Comparison of ENCODE assay signal across 24 cellular contexts in the genomic region with DNA sequence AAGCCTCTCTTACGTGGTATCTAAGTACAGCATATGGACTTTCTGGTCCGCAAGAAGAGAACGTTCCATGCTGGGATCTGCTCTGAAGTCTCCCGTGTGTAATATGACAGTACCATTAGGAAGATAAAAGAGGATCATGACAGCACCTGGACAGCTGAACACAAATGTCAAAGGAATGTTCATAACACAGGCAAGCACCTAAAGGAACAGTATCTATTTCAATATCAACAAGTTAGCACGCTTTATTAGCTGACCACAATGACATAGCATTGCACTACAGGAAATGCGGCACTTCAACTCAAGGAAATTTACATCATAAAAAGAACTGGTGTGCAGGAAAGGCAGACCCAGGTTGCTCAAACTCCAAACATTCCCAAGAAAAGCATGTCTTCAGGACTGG. TPM values are rescaled to one million over a fixed set of nuclear protein-coding genes. Genes with fewer than 3 reads are reported as not detected.
DNase-seq lines count a peak whose midpoint lies in the region; ATAC-seq, FAIRE-seq and TF ChIP-seq lines count a peak whose summit lies in the region.
"Had no signal": no experiment of that assay in that cellular context is flagged by ENCODE, and none has a peak within 500 bp of the region (broad histone marks: within the 10 kb centered on the region; RNA-seq: fewer than 3 reads in every experiment).

No MANE protein-coding gene starts in this region.

- H4K5ac ChIP-seq in H1 (ENCODE audit: insufficient read length, low read depth, low read length) = no peak overlapping the region

- no peaks in the 10 kb centered on the region for H3K27me3 ChIP-seq in BLaER1 treated with 17β-estradiol and CSF1 and Interleukin-3, amounts not matched to agents 10 nM and 100 nM
- H3K27me3 ChIP-seq in GM23338 (ENCODE audit: insufficient read depth) = no peaks in the 10 kb centered on the region
- no peaks in the 10 kb centered on the region for H3K27me3 ChIP-seq in H1 (replicated peaks in 1 of 4; ENCODE audit: control insufficient read depth in 3 of 4, extremely low read depth in 1 of 4, insufficient read depth in 3 of 4, low read length in 3 of 4)
- no peaks in the 10 kb centered on the region for H3K27me3 ChIP-seq in MG63
- H3K27me3 ChIP-seq: ascending aorta, SJSA1, suprapubic skin had no signal

- H3K14ac ChIP-seq in H1 (ENCODE audit: insufficient read length) = no peak overlapping the region

- peaks cover 2% of the 10 kb centered on the region for H3K27me3 Mint-ChIP-seq in GM23338 (ENCODE audit: insufficient read depth, low read depth, poor library complexity)
- H3K27me3 Mint-ChIP-seq: activated naive CD4-positive, alpha-beta T cell treated with anti-CD3 and anti-CD28 coated beads, Interleukin-2, amount 50 U/mL, for 24 hours had no signal

- H3K4me1 Mint-ChIP-seq in GM23338 = peaks cover 18% of the 10 kb centered on the region; the same call in 2 of the 3 replicates

- H2BK5ac ChIP-seq in H1 (ENCODE audit: low read depth, low read length) = 0 out of 2 replicates have a peak overlapping the region, but pooled peaks have one; percentile 27

- no peak overlapping the region for H3K9ac ChIP-seq in BLaER1 treated with 17β-estradiol and CSF1 and Interleukin-3, amounts not matched to agents 10 nM and 100 nM
- no peak overlapping the region for H3K9ac ChIP-seq in H1 (replicated peaks in 1 of 4; ENCODE audit: extremely low read depth in 1 of 4, low read depth in 3 of 4, low read length in 3 of 4)
- H3K9ac ChIP-seq: parathyroid adenoma had no signal

- H3F3A ChIP-seq in GM23338 (replicated peaks; ENCODE audit: low read depth) = no peaks in the 10 kb centered on the region

- no peak overlapping the region for H2BK15ac ChIP-seq in H1 (ENCODE audit: low read length)

- peak overlapping the region; percentile 86 for H3K27ac Mint-ChIP-seq in GM23338
- H3K27ac Mint-ChIP-seq: activated naive CD4-positive, alpha-beta T cell treated with anti-CD3 and anti-CD28 coated beads, Interleukin-2, amount 50 U/mL, for 24 hours; natural killer cell had no signal

- no peak overlapping the region for H3K27ac ChIP-seq in BLaER1 treated with 17β-estradiol and CSF1 and Interleukin-3, amounts not matched to agents 10 nM and 100 nM
- no peak overlapping the region for H3K27ac ChIP-seq in GM23338 (ENCODE audit: low read depth)
- H3K27ac ChIP-seq in H1 (ENCODE audit: low read depth, low read length) = no peak overlapping the region
- H3K27ac ChIP-seq in substantia nigra (ENCODE audit: low read depth, low read length, poor library complexity, severe bottlenecking) = no peak overlapping the region
- H3K27ac ChIP-seq: ascending aorta, C4-2B, parathyroid adenoma, SJSA1, suprapubic skin had no signal

- H3K23me2 ChIP-seq in H1 (ENCODE audit: low read depth, low read length) = no peaks in the 10 kb centered on the region

- H4K20me1 ChIP-seq in BLaER1 treated with 17β-estradiol and CSF1 and Interleukin-3, amounts not matched to agents 10 nM and 100 nM = no peaks in the 10 kb centered on the region
- H4K20me1 ChIP-seq in GM23338 (replicated peaks; ENCODE audit: insufficient read depth) (no peaks in the 10 kb centered on the region), H1 (replicated peaks in 1 of 2; ENCODE audit: control insufficient read depth in 1 of 2, insufficient read depth in 2 of 2, low read length in 2 of 2) (no peaks in the 10 kb centered on the region)

- TF ChIP-seq POLR2A in H1 (IDR thresholded peaks at IDR 0.05; ENCODE audit: control extremely low read depth in 1 of 2, low read depth in 2 of 2, low read length in 2 of 2) = no peak

- peak overlapping the region; percentile 2; the same call in 1 of the 2 replicates for H2BK12ac ChIP-seq in H1 (ENCODE audit: low read depth, low read length)

- 0 out of 2 replicates have a peak overlapping the region, but pooled peaks have one; percentile 33 for H2AK5ac ChIP-seq in H1 (ENCODE audit: low read depth, low read length)

- POLR2A ChIA-PET in H1 (lab: Charles Lee; ENCODE audit: partially characterized antibody) (interaction anchor here (1.4 to 1.6 kb wide), 2 partner anchors 10 to 12 kb away, joined by 5 to 7 read pairs; partner anchors contain the start of genes DCLRE1A and NHLRC2), GM10248 (lab: Yijun Ruan, JAX) (no interaction called here)

- TF ChIP-seq CTCF in GM23338 (conservative IDR thresholded peaks at IDR 0.05; ENCODE audit: low read depth in 2 of 2) = no peak
- TF ChIP-seq CTCF in H1 (IDR thresholded peaks at IDR 0.05; ENCODE audit: control extremely low read depth in 1 of 3, insufficient read depth in 1 of 3, low read depth in 1 of 3, low read length in 3 of 3) = no peak
- no peak for TF ChIP-seq CTCF in GM10248 (IDR thresholded peaks at IDR 0.05; ENCODE audit: control extremely low read depth, extremely low read depth, low read depth, missing control alignments)

- H3K9me3 ChIP-seq in BLaER1 treated with 17β-estradiol and CSF1 and Interleukin-3, amounts not matched to agents 10 nM and 100 nM (replicated peaks in 1 of 11) = no peaks in the 10 kb centered on the region
- H3K9me3 ChIP-seq in H1 (ENCODE audit: insufficient read depth in 2 of 2, low read depth in 1 of 2, low read length in 1 of 2) (no peaks in the 10 kb centered on the region), MG63 (no peaks in the 10 kb centered on the region)
- H3K9me3 ChIP-seq: ascending aorta, SJSA1, suprapubic skin had no signal

- no peak overlapping the region for H4K8ac ChIP-seq in H1 (ENCODE audit: extremely low read depth, insufficient read depth, low read length)

- no peak overlapping the region for H2BK20ac ChIP-seq in H1 (ENCODE audit: low read length)

- peaks cover 20% of the 10 kb centered on the region; the same call in 2 of the 3 replicates for H3K36me3 Mint-ChIP-seq in GM23338 (ENCODE audit: low read depth)
- H3K36me3 Mint-ChIP-seq: natural killer cell had no signal

- H3K79me2 ChIP-seq in GM23338 (replicated peaks; ENCODE audit: insufficient read depth) = no peaks in the 10 kb centered on the region
- no peaks in the 10 kb centered on the region for H3K79me2 ChIP-seq in H1 (ENCODE audit: control insufficient read depth in 1 of 2, insufficient read depth in 2 of 2, low read length in 2 of 2)
- H3K79me2 ChIP-seq: parathyroid adenoma had no signal

- 85% methylated on average over 6 of the region's 6 CpGs; no CpG with 5 or more reads in 1 of the 2 experiments for WGBS in H1 (ENCODE audit: extremely low coverage in 1 of 2, insufficient coverage in 1 of 2, insufficient read length in 1 of 2, insufficient replicate concordance in 2 of 2, low coverage in 1 of 2, low lambda C conversion rate in 2 of 2, missing lambda C conversion rate in 1 of 2), 2 experiments

- H3K79me1 ChIP-seq in H1 (ENCODE audit: low read depth, low read length) = no peaks in the 10 kb centered on the region

- no peak overlapping the region for H3K4ac ChIP-seq in H1 (replicated peaks; ENCODE audit: insufficient read length, low read depth, low read length)

- H3K18ac ChIP-seq in H1 (ENCODE audit: extremely low read depth, low read length) = no peak overlapping the region

- 0 out of 3 replicates have a peak overlapping the region, but pooled peaks have one; percentile 13 for H3K4me3 Mint-ChIP-seq in GM23338
- H3K4me3 Mint-ChIP-seq: activated naive CD4-positive, alpha-beta T cell treated with anti-CD3 and anti-CD28 coated beads, Interleukin-2, amount 50 U/mL, for 24 hours; activated T-cell treated with anti-CD3 and anti-CD28 coated beads, Interleukin-2, amount 50 U/mL, for 4 hours; natural killer cell had no signal

- DNase-seq in GM23338 (ENCODE audit: low spot score) = peak; percentile 57
- DNase-seq in NCI-H510A treated with DMSO at 0.1 percent for 48 hours (lab: John Stamatoyannopoulos, UW) = peak; percentile 40
- DNase-seq in H1 (ENCODE audit: low read depth in 1 of 2, low spot score in 2 of 2) = no peak
- DNase-seq in substantia nigra (lab: John Stamatoyannopoulos, UW) = no peak
- DNase-seq in MG63 = no peak
- DNase-seq in GM10248 (ENCODE audit: extremely low spot score) = no peak
- DNase-seq in NCI-H345 (lab: John Stamatoyannopoulos, UW) = no peak
- DNase-seq: activated T-cell treated with anti-CD3 and anti-CD28 coated beads, Interleukin-2, amount 50 U/mL, for 4 hours; cerebellar nuclear complex; effector CD4-positive, alpha-beta T cell; left colon; natural killer cell; NCI-H1417 treated with DMSO at 0.1 percent for 48 hours; T-helper 2 cell had no signal

- no peak overlapping the region for H3K23ac ChIP-seq in H1 (ENCODE audit: insufficient read length)

- no peaks in the 10 kb centered on the region for H3K9me3 Mint-ChIP-seq in GM23338
- H3K9me3 Mint-ChIP-seq: activated naive CD4-positive, alpha-beta T cell treated with anti-CD3 and anti-CD28 coated beads, Interleukin-2, amount 50 U/mL, for 24 hours; activated T-cell treated with anti-CD3 and anti-CD28 coated beads, Interleukin-2, amount 50 U/mL, for 4 hours; natural killer cell had no signal

- H2AFZ ChIP-seq in GM23338 (no peak overlapping the region), H1 (ENCODE audit: low read length) (no peak overlapping the region)
- H2AFZ ChIP-seq: parathyroid adenoma had no signal

- peaks cover 0 to 31% (median 3%) of the 10 kb centered on the region in 11 experiments; a peak in 8 of 22 replicates for H3K36me3 ChIP-seq in BLaER1 treated with 17β-estradiol and CSF1 and Interleukin-3, amounts not matched to agents 10 nM and 100 nM
- H3K36me3 ChIP-seq in GM23338 (ENCODE audit: insufficient read depth) (no peaks in the 10 kb centered on the region; the same call in 1 of the 2 replicates), H1 (ENCODE audit: control insufficient read depth in 2 of 4, insufficient read depth in 4 of 4, low read length in 3 of 4) (peaks cover 0 to 18% (median 4%) of the 10 kb centered on the region in 4 experiments; a peak in 3 of 8 replicates), MG63 (peaks cover 7% of the 10 kb centered on the region)

- peaks cover 6 to 13% (median 9%) of the 10 kb centered on the region in 10 experiments; a peak in 19 of 20 replicates for H3K4me1 ChIP-seq in BLaER1 treated with 17β-estradiol and CSF1 and Interleukin-3, amounts not matched to agents 10 nM and 100 nM
- H3K4me1 ChIP-seq in GM23338 (ENCODE audit: insufficient read depth) = no peaks in the 10 kb centered on the region
- H3K4me1 ChIP-seq in H1 (replicated peaks in 1 of 4; ENCODE audit: control insufficient read depth in 3 of 4, insufficient read depth in 4 of 4, low read length in 3 of 4) = peaks cover 0 to 5% (median 0%) of the 10 kb centered on the region in 4 experiments; a peak in 1 of 7 replicates
- H3K4me1 ChIP-seq: ascending aorta, parathyroid adenoma, SJSA1, suprapubic skin had no signal

- H3K56ac ChIP-seq in H1 (replicated peaks; ENCODE audit: insufficient read length, low read depth, low read length) = no peak overlapping the region

- H3K9me2 ChIP-seq in GM23338 (ENCODE audit: insufficient read depth) = no peaks in the 10 kb centered on the region

- TF ChIP-seq RAD21 in H1 (IDR thresholded peaks at IDR 0.05 in 1 of 2, conservative IDR thresholded peaks at IDR 0.05 in 1 of 2; ENCODE audit: low read depth in 2 of 2, low read length in 2 of 2) = no peak

- peak; percentile 45 for FAIRE-seq in H1 (lab: Jason Lieb, UNC)

- no peak for TF ChIP-seq EP300 in H1 (IDR thresholded peaks at IDR 0.05; ENCODE audit: borderline replicate concordance in 1 of 2, low read depth in 2 of 2, low read length in 2 of 2)

- CTCF ChIA-PET in H1 (lab: Charles Lee; ENCODE audit: partially characterized antibody) = interaction anchor here (1.0 to 1.1 kb wide), 2 partner anchors 14 to 45 kb away, joined by 3 to 4 read pairs; no protein-coding TSS in a partner anchor
- CTCF ChIA-PET in GM10248 (lab: Yijun Ruan, JAX) = interaction anchor here (1.1 kb wide), 1 partner anchor 43 kb away, joined by 3 read pairs; no protein-coding TSS in a partner anchor

- ATAC-seq in GM23338 = no peak
- ATAC-seq: activated CD4-positive, CD25-positive, alpha-beta regulatory T cell treated with anti-CD3 and anti-CD28 coated beads, Interleukin-2, amount 50 U/mL, for 24 hours; activated T-cell treated with anti-CD3 and anti-CD28 coated beads, Interleukin-2, amount 50 U/mL, for 4 hours; left colon; natural killer cell; Panc1; sciatic nerve had no signal

- H4K91ac ChIP-seq in H1 (replicated peaks; ENCODE audit: insufficient read length, low read length) = no peak overlapping the region

- no peak overlapping the region for H3K4me3 ChIP-seq in BLaER1 treated with 17β-estradiol and CSF1 and Interleukin-3, amounts not matched to agents 10 nM and 100 nM
- H3K4me3 ChIP-seq in GM23338 (no peak overlapping the region), H1 (ENCODE audit: extremely low read depth in 1 of 4, insufficient read depth in 2 of 4, low read depth in 3 of 4, low read length in 4 of 4) (no peak overlapping the region), MG63 (no peak overlapping the region)
- H3K4me3 ChIP-seq: ascending aorta, SJSA1, suprapubic skin had no signal

- peak overlapping the region; percentile 14 to 77 (median 42); a peak in 19 of 22 replicates for H3K4me2 ChIP-seq in BLaER1 treated with 17β-estradiol and CSF1 and Interleukin-3, amounts not matched to agents 10 nM and 100 nM
- H3K4me2 ChIP-seq in GM23338 (peak overlapping the region; percentile 9), H1 (ENCODE audit: insufficient read depth in 1 of 2, low read depth in 2 of 2, low read length in 2 of 2) (peak overlapping the region in 1 of 2 experiments; percentile 11; a peak in 1 of 4 replicates)

- H2BK120ac ChIP-seq in H1 (replicated peaks; ENCODE audit: low read depth, low read length) = no peak overlapping the region

RNA-seq across cellular contexts. Expression of gene DCLRE1A, which starts 9.8 kb away (rescaled TPM):
- 13.5 and 13.8 TPM in 2 replicates for total RNA-seq in GM23338 (2014; rRNA removed; shearing (Covaris generic))
- polyA plus RNA-seq in GM23338 (2016; fragmentation: Nextera tagmentation; extraction: Ambion mirVana) (4.3 and 6.1 TPM in 2 replicates), H1 (2011; rRNA removed) (4.6 and 8.1 TPM in 2 replicates)
- total RNA-seq in H1 (2021; fragmentation: NEBNext Ultra II Directional; extraction: Animal tissue kit (Norgen Biotek cat#: 25700)) = 10.1 and 11.4 TPM in 2 replicates
- polyA plus RNA-seq in H1 (2011; cell fraction: cytosol; rRNA removed) = 7.5 TPM
- polyA plus RNA-seq in H1 (2011; cell fraction: nucleus; rRNA removed) = 4.4 TPM
- 6.0 to 9.4 TPM (median 7.2 TPM) in 4 replicates for polyA plus RNA-seq in H1 (2012, experiment 1 of 2)
- polyA plus RNA-seq in H1 (2012, experiment 2 of 2) = 0.47 TPM
- polyA plus RNA-seq in H1 (2013, experiment 1 of 2) = 6.0 TPM
- polyA plus RNA-seq in H1 (2013, experiment 2 of 2) = 6.0 TPM
- polyA minus RNA-seq in H1 (2011; rRNA and poly(A)+ RNA removed) = 13.5 and 17.7 TPM in 2 replicates
- 6.2 TPM for polyA minus RNA-seq in H1 (2011; cell fraction: cytosol; rRNA and poly(A)+ RNA removed)
- 10.0 TPM for polyA minus RNA-seq in H1 (2011; cell fraction: nucleus; rRNA and poly(A)+ RNA removed)
- total RNA-seq in MG63 (2014; rRNA removed; shearing (Covaris generic); ENCODE audit: low replicate concordance) = 7.4 and 10.2 TPM in 2 replicates

RNA-seq across cellular contexts. Expression of gene NHLRC2, which starts 10.4 kb away (rescaled TPM):
- 20.2 and 28.1 TPM in 2 replicates for total RNA-seq in GM23338 (2014; rRNA removed; shearing (Covaris generic))
- 13.0 and 15.5 TPM in 2 replicates for polyA plus RNA-seq in GM23338 (2016; fragmentation: Nextera tagmentation; extraction: Ambion mirVana)
- total RNA-seq in H1 (2021; fragmentation: NEBNext Ultra II Directional; extraction: Animal tissue kit (Norgen Biotek cat#: 25700)) = 21.6 and 25.6 TPM in 2 replicates
- polyA plus RNA-seq in H1 (2011; rRNA removed) = 4.4 and 4.9 TPM in 2 replicates
- polyA plus RNA-seq in H1 (2011; cell fraction: cytosol; rRNA removed) = 6.7 TPM
- 7.0 TPM for polyA plus RNA-seq in H1 (2011; cell fraction: nucleus; rRNA removed)
- polyA plus RNA-seq in H1 (2012, experiment 1 of 2) = 3.9 to 5.5 TPM (median 4.8 TPM) in 4 replicates
- polyA plus RNA-seq in H1 (2012, experiment 2 of 2) = 0.29 TPM
- 6.4 TPM for polyA plus RNA-seq in H1 (2013, experiment 1 of 2)
- 5.6 TPM for polyA plus RNA-seq in H1 (2013, experiment 2 of 2)
- 34.1 and 36.0 TPM in 2 replicates for polyA minus RNA-seq in H1 (2011; rRNA and poly(A)+ RNA removed)
- 14.3 TPM for polyA minus RNA-seq in H1 (2011; cell fraction: cytosol; rRNA and poly(A)+ RNA removed)
- polyA minus RNA-seq in H1 (2011; cell fraction: nucleus; rRNA and poly(A)+ RNA removed) = 71.4 TPM
- total RNA-seq in MG63 (2014; rRNA removed; shearing (Covaris generic); ENCODE audit: low replicate concordance) = 7.9 and 19.4 TPM in 2 replicates

Comparison
In these comparisons a context has a peak if more than half of its experiments do, and no peak if none do; other contexts are left out.
1. DNase-seq: peak in GM23338 (single experiment) and NCI-H510A treated with DMSO at 0.1 percent for 48 hours (single experiment); none in H1 (0 of 2), substantia nigra (0 of 49), MG63 (single experiment), GM10248 (single experiment) and NCI-H345 (single experiment).